In the genomic region with DNA sequence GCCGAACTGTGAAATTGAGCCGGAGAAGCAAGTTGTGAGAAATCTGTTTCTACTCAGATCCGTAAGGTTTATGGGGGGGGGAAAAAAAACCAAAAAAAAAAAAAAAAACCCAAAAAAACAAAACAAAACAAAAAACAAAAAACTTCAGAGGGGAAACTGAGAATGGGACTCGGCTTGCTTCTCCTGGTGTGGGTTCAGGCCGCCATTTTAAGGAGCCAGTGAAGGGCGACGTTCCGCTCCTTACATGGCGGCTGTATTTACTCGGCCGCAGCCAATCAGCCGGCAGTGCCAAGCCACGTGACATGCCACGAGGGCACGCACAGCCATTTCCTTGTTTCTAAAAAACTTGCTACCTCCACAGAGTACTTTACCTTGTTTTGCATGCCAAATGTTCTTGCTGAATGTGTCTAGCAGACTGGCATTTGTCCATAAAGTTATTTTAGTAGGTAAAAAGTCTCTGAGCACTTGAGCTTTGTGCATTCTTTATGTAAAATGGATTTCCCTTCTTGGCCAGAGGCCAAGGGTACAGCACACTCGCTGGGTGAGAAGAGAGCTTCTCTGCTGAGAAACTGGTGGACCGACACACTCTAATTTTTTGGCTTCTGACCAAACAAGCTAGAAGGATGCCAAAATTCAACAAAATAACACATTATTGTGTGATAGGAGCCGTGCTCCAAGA, we compare ENCODE assay signal across 8 cellular contexts.
A peak's percentile ranks its signal among the peaks of the same experiment; 100 is the strongest.
DNase-seq lines count a peak whose midpoint lies in the region; ATAC-seq and TF ChIP-seq lines count a peak whose summit lies in the region.

No MANE protein-coding gene starts in this region.

- in situ Hi-C loops in GM13977 (cut with MboI; ENCODE audit: low pct_unique_long_range_greater_than_20kb, low sequenced_read_pairs, unreplicated experiment), result no loop called here

- H3K27ac ChIP-seq in Peyer's patch, result peak overlapping the region; percentile 38 to 79 (median 61)

- DNase-seq in GM04503 (ENCODE audit: low read depth), result peak; percentile 27
- DNase-seq in Peyer's patch, result peak; percentile 32 to 79 (median 65)
- DNase-seq in fibroblast of mammary gland (ENCODE audit: low read depth), result peak; percentile 93
- DNase-seq in omental fat pad (ENCODE audit: low spot score), result peak; percentile 77
- no peak for DNase-seq in GM13977 (ENCODE audit: low spot score)

- H3K4me1 ChIP-seq in Peyer's patch, result peaks cover 0 to 15% (median 0%) of the 10 kb centered on the region in 4 donors

- ATAC-seq in omental fat pad (ENCODE audit: low FRiP score), result peak; percentile 80
- no peak for ATAC-seq in HG03469 (IDR thresholded peaks at IDR 0.05; ENCODE audit: unreplicated experiment)
- no peak for ATAC-seq in HG02981 (IDR thresholded peaks at IDR 0.05; ENCODE audit: unreplicated experiment)
- no peak for ATAC-seq in HG02623 (IDR thresholded peaks at IDR 0.05; ENCODE audit: unreplicated experiment)

- H3K4me3 ChIP-seq in Peyer's patch (peak overlapping the region in 2 of 4 donors; percentile 25 to 26), fibroblast of mammary gland (ENCODE audit: control insufficient read depth, low read depth, low read length) (peak overlapping the region; percentile 30)

- no peaks in the 10 kb centered on the region for H3K36me3 ChIP-seq in Peyer's patch

- no peak for TF ChIP-seq CTCF in Peyer's patch (IDR thresholded peaks at IDR 0.05)
- no peak for TF ChIP-seq CTCF in fibroblast of mammary gland (conservative IDR thresholded peaks at IDR 0.05; ENCODE audit: control insufficient read depth, insufficient read depth, low read depth, low read length)
- no peak for TF ChIP-seq CTCF in omental fat pad (IDR thresholded peaks at IDR 0.05)
- no peak for TF ChIP-seq CTCF in GM13977 (IDR thresholded peaks at IDR 0.05; ENCODE audit: extremely low read depth, insufficient read depth, missing control alignments)

- no peaks in the 10 kb centered on the region for H3K27me3 ChIP-seq in Peyer's patch

- no peaks in the 10 kb centered on the region for H3K9me3 ChIP-seq in Peyer's patch

- no peak for TF ChIP-seq POLR2A in Peyer's patch (IDR thresholded peaks at IDR 0.05)
